Comparison of ENCODE assay signal across 8 cellular contexts in the genomic region with DNA sequence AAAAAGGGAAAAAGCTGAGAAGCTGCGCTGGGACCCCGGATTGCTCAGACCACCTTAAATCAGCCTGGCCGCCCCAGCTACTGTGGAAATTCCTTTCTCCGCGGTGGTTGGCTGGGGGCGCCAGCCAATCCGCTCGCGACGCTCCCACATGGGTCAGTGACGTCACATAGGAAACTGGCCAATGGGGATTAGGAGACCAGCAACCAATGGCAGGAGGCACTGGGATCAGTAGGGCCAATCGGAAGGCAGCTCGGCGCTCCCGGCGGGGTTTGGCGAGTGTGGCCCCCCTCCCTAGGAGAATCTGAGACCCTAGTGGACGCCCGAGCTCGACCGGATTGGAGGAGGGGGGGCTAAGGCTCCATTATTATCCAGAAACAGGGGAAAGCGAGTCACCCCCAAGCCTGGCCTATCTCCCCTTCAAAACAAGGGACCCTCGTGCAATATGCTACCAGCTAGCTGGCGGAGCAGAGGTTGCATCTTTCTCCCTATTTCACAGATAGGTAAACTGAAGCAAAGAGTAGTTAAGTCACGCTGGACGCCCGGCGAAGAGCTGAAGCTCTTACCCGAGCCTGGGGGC.
DNase-seq lines count a peak whose midpoint lies in the region; ATAC-seq lines count a peak whose summit lies in the region.

No MANE protein-coding gene starts in this region.

- peak overlapping the region; percentile 89 for H3K4me3 Mint-ChIP-seq in central memory CD8-positive, alpha-beta T cell

- H3K9me3 Mint-ChIP-seq in central memory CD8-positive, alpha-beta T cell, result no peaks in the 10 kb centered on the region

- peak overlapping the region; percentile 94 for H3K27ac Mint-ChIP-seq in central memory CD8-positive, alpha-beta T cell (ENCODE audit: low read depth)

- no peaks in the 10 kb centered on the region for H3K27me3 Mint-ChIP-seq in central memory CD8-positive, alpha-beta T cell

- ATAC-seq in GM19023 (IDR thresholded peaks at IDR 0.05; ENCODE audit: unreplicated experiment) (peak; percentile 90), HG03196 (IDR thresholded peaks at IDR 0.05; ENCODE audit: unreplicated experiment) (peak; percentile 77)
- peak; percentile 92 for ATAC-seq in central memory CD8-positive, alpha-beta T cell (replicated peaks; ENCODE audit: extremely low read depth, poor library complexity, severe bottlenecking)

- H3K36me3 Mint-ChIP-seq in central memory CD8-positive, alpha-beta T cell (ENCODE audit: insufficient read depth), result peaks cover 30% of the 10 kb centered on the region

- DNase-seq in AG08395 (ENCODE audit: low spot score) (peak; percentile 100), NCI-H345 (lab: John Stamatoyannopoulos, UW) (peak; percentile 99), inferior parietal cortex (ENCODE audit: extremely low spot score) (peak; percentile 99), smooth muscle cell of the brain vasculature (ENCODE audit: low read depth, low spot score) (peak; percentile 96)
- DNase-seq in activated CD4-positive, CD25-positive, alpha-beta regulatory T cell (lab: John Stamatoyannopoulos, UW), result peak; percentile 83 to 88 (median 85)
- peak; percentile 85 to 94 for DNase-seq in central memory CD8-positive, alpha-beta T cell (ENCODE audit: low spot score in 2 of 2)

- H3K4me1 Mint-ChIP-seq in central memory CD8-positive, alpha-beta T cell, result peaks cover 25% of the 10 kb centered on the region

Comparison
In these comparisons a context has a peak if more than half of its experiments do, and no peak if none do; other contexts are left out.
1. Peak in every context shown above with its lines: DNase-seq and ATAC-seq.